ENCODE assay signal across 1 cellular context in the genomic region with DNA sequence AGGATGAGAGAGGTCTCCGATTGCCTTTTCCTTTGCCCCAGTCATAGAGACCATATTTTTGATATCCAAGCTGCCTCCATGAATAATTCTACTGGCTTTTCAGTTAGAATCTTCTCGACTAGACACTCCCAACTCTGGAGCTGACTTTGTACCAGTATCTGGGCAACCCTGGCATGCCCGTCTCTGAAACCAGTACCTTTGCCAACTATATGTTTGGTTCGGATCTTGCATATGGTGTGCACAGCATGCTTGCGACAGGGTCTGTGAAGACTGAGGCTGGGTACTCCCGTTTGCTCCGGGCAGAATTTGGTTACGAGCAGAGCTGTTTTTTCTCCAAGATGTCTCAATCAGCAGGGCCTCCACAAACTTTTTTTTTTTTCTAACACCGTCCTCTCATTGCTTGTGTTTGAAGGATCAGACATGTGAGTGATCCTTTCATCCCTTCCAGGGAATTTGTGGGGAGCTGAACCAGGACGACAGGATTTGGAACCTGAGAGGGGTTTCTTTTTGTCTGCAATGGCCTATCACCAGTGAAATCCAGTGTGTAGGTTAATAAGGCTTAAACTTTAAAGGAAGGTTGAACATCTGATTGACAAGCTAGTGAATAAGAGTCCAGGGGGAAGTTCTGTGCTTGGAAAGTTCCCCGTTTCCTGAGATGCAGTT.
TF ChIP-seq lines count a peak whose summit lies in the region.

No MANE protein-coding gene starts in this region.

TF ChIP-seq in H1, 55 proteins besides CTCF, POLR2A, EP300 and RAD21 (continued from another document):
- TF ChIP-seq GABPA (IDR thresholded peaks at IDR 0.05; ENCODE audit: borderline replicate concordance, insufficient read depth, low read length) (no peak), TCF12 (IDR thresholded peaks at IDR 0.05; ENCODE audit: low read depth, low read length) (no peak), NANOG (IDR thresholded peaks at IDR 0.05; ENCODE audit: insufficient read depth, low read depth, low read length, poor library complexity, severe bottlenecking) (no peak), EZH2 (IDR thresholded peaks at IDR 0.05; ENCODE audit: low read depth, low read length, severe bottlenecking) (no peak), TBP (IDR thresholded peaks at IDR 0.05; ENCODE audit: low read depth, low read length) (no peak), POLR2AphosphoS5 (IDR thresholded peaks at IDR 0.05; ENCODE audit: low read depth, low read length) (no peak), EGR1 (IDR thresholded peaks at IDR 0.05; ENCODE audit: borderline replicate concordance, low read depth, low read length) (no peak)
